ENCODE assay signal across 18 cellular contexts in the genomic region with DNA sequence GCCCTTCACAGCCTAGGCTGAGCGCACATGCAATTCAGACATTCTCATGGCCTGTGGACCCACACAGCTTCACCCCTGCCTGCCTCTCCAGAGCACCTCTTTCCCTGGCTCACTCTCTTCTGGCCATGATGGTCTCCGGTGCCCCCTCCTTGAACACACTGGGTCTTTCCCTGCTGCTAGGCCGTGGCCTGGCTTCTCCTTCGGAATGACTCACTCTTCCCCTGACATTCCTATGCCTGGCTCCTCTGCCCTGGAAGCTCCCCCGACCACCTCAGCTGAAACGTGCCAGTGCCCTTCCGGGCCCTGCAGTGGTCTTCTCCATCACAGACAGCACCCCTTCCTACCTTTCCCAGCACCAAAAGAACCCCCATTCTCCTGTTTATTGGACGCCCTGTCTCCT. TPM values are rescaled to one million over a fixed set of nuclear protein-coding genes. Genes with fewer than 3 reads are reported as not detected.
DNase-seq lines count a peak whose midpoint lies in the region; ATAC-seq and TF ChIP-seq lines count a peak whose summit lies in the region.
"Had no signal": no experiment of that assay in that cellular context is flagged by ENCODE, and none has a peak within 500 bp of the region (broad histone marks: within the 10 kb centered on the region; RNA-seq: fewer than 3 reads in every experiment).

No MANE protein-coding gene starts in this region.

- no peaks in the 10 kb centered on the region for H3K4me1 Mint-ChIP-seq in neural progenitor cell
- peaks cover 0 to 2% (median 0%) of the 10 kb centered on the region in 4 donors for H3K4me1 Mint-ChIP-seq in naive thymus-derived CD8-positive, alpha-beta T cell
- H3K4me1 Mint-ChIP-seq: CD14-positive monocyte had no signal

- H3K4me2 ChIP-seq in SK-N-SH (no peak overlapping the region), neural progenitor cell (no peak overlapping the region)

- DNase-seq in SK-N-SH (no peak), dermis blood vessel endothelial cell (peak; percentile 8), neural progenitor cell (ENCODE audit: low spot score) (no peak), NCI-H187 treated with DMSO at 0.1 percent for 48 hours (lab: John Stamatoyannopoulos, UW) (no peak)
- DNase-seq in stimulated activated naive CD4-positive, alpha-beta T cell (lab: John Stamatoyannopoulos, UW): no peak
- DNase-seq in naive thymus-derived CD8-positive, alpha-beta T cell: no peak
- DNase-seq: CD8-positive, alpha-beta T cell; COR-L47; DMS153; GM23248; H7 had no signal

- H3K27ac ChIP-seq in SK-N-SH (ENCODE audit: low read depth in 2 of 2, low read length in 1 of 2) (no peak overlapping the region), neural progenitor cell (no peak overlapping the region)
- H3K27ac ChIP-seq: 22Rv1, GM23248 had no signal

- peaks cover 17% of the 10 kb centered on the region for H3K27me3 Mint-ChIP-seq in neural progenitor cell (ENCODE audit: insufficient read depth, low read depth)
- H3K27me3 Mint-ChIP-seq in naive thymus-derived CD8-positive, alpha-beta T cell: peaks cover 6 to 58% (median 40%) of the 10 kb centered on the region in 5 donors

- H3K9ac ChIP-seq in SK-N-SH (no peak overlapping the region), neural progenitor cell (no peak overlapping the region)
- H3K9ac ChIP-seq: GM23248 had no signal

- CTCF ChIA-PET in SK-N-SH (lab: Yijun Ruan, JAX): interaction anchor here (0.9 to 2.7 kb wide), 5 partner anchors 12 to 171 kb away, joined by 3 to 9 read pairs (median 3); no protein-coding TSS in a partner anchor

- no peak for TF ChIP-seq CTCF in SK-N-SH (IDR thresholded peaks at IDR 0.05)
- TF ChIP-seq CTCF in neural progenitor cell (IDR thresholded peaks at IDR 0.05): no peak

- H3K9me2 ChIP-seq in SK-N-SH: no peaks in the 10 kb centered on the region

- H3K27me3 ChIP-seq in SK-N-SH (ENCODE audit: insufficient read depth) (0 out of 2 replicates have a peak, but pooled peaks cover 3% of the 10 kb centered on the region), neural progenitor cell (peaks cover 18% of the 10 kb centered on the region)

- H3K4me1 ChIP-seq in SK-N-SH (ENCODE audit: control insufficient read depth in 1 of 2, insufficient read depth in 2 of 2, low read depth in 1 of 2, low read length in 1 of 2) (peaks cover 0 to 6% of the 10 kb centered on the region in 2 experiments; a peak in 1 of 4 replicates), neural progenitor cell (no peaks in the 10 kb centered on the region)

- no peaks in the 10 kb centered on the region for H3K9me3 Mint-ChIP-seq in neural progenitor cell
- H3K9me3 Mint-ChIP-seq in naive thymus-derived CD8-positive, alpha-beta T cell: peaks cover 0 to 3% (median 0%) of the 10 kb centered on the region in 9 donors
- H3K9me3 Mint-ChIP-seq: CD8-positive, alpha-beta T cell had no signal

- no peak for TF ChIP-seq EP300 in SK-N-SH (IDR thresholded peaks at IDR 0.05; ENCODE audit: borderline replicate concordance in 1 of 2, low read depth in 1 of 2, low read length in 1 of 2)

- no peaks in the 10 kb centered on the region for H3K9me3 ChIP-seq in SK-N-SH
- no peaks in the 10 kb centered on the region for H3K9me3 ChIP-seq in neural progenitor cell (ENCODE audit: low read depth)

- no peaks in the 10 kb centered on the region for H3F3A ChIP-seq in SK-N-SH (replicated peaks; ENCODE audit: insufficient read depth)
- no peaks in the 10 kb centered on the region for H3F3A ChIP-seq in neural progenitor cell (ENCODE audit: low read depth)

- H2AFZ ChIP-seq in SK-N-SH (ENCODE audit: low read depth) (no peak overlapping the region), neural progenitor cell (replicated peaks) (no peak overlapping the region)
- H2AFZ ChIP-seq: GM23248 had no signal

- POLR2A ChIA-PET in SK-N-SH (lab: Yijun Ruan, JAX): no interaction called here
- POLR2A ChIA-PET in naive thymus-derived CD8-positive, alpha-beta T cell (lab: Charles Lee): no interaction called here

- peak overlapping the region; percentile 7 for H3K27ac Mint-ChIP-seq in neural progenitor cell
- H3K27ac Mint-ChIP-seq in naive thymus-derived CD8-positive, alpha-beta T cell: no peak overlapping the region
- H3K27ac Mint-ChIP-seq: CD8-positive, alpha-beta T cell had no signal

- H3K36me3 Mint-ChIP-seq in neural progenitor cell: no peaks in the 10 kb centered on the region
- H3K36me3 Mint-ChIP-seq in naive thymus-derived CD8-positive, alpha-beta T cell: no peaks in the 10 kb centered on the region
- H3K36me3 Mint-ChIP-seq: CD14-positive monocyte; CD8-positive, alpha-beta T cell had no signal

- H3K36me3 ChIP-seq in SK-N-SH (replicated peaks in 1 of 2; ENCODE audit: control insufficient read depth in 1 of 2, insufficient read depth in 2 of 2, low read length in 1 of 2): no peaks in the 10 kb centered on the region
- H3K36me3 ChIP-seq in neural progenitor cell: no peaks in the 10 kb centered on the region

- 54% methylated on average over 8 of the region's 8 CpGs for WGBS in SK-N-SH (ENCODE audit: low lambda C conversion rate)

- TF ChIP-seq RAD21 in SK-N-SH (IDR thresholded peaks at IDR 0.05; ENCODE audit: low read length): no peak

- H3K79me2 ChIP-seq in SK-N-SH (ENCODE audit: insufficient read depth) (no peaks in the 10 kb centered on the region), neural progenitor cell (ENCODE audit: low read depth) (no peaks in the 10 kb centered on the region)

- H3K4me3 ChIP-seq in SK-N-SH (ENCODE audit: low read depth in 2 of 2, low read length in 1 of 2) (no peak overlapping the region), neural progenitor cell (no peak overlapping the region)
- H3K4me3 ChIP-seq: GM23248 had no signal

- no peak overlapping the region for H3K4me3 Mint-ChIP-seq in neural progenitor cell
- no peak overlapping the region for H3K4me3 Mint-ChIP-seq in naive thymus-derived CD8-positive, alpha-beta T cell
- H3K4me3 Mint-ChIP-seq: CD14-positive monocyte; CD8-positive, alpha-beta T cell had no signal

- ATAC-seq in SK-N-SH treated with all-trans-retinoic acid at 6 μM for 48 hours (peak; percentile 35; the same call in 2 of the 3 replicates), HG03439 (IDR thresholded peaks at IDR 0.05; ENCODE audit: unreplicated experiment) (no peak)
- no peak for ATAC-seq in naive thymus-derived CD8-positive, alpha-beta T cell
- ATAC-seq: CD8-positive, alpha-beta T cell had no signal

- H4K20me1 ChIP-seq in SK-N-SH (ENCODE audit: insufficient read depth) (no peaks in the 10 kb centered on the region), neural progenitor cell (ENCODE audit: low read depth) (no peaks in the 10 kb centered on the region)

TF ChIP-seq in SK-N-SH treated with all-trans-retinoic acid at 6 μM for 48 hours, 23 proteins besides CTCF, POLR2A, EP300 and RAD21:
- TF ChIP-seq ISL1 (CRISPR knock-in tag; IDR thresholded peaks at IDR 0.05) (no peak), ESRRG (CRISPR knock-in tag; IDR thresholded peaks at IDR 0.05) (no peak), GLIS3 (CRISPR knock-in tag; IDR thresholded peaks at IDR 0.05) (no peak), ZFP3 (CRISPR knock-in tag; IDR thresholded peaks at IDR 0.05) (no peak)
- TF ChIP-seq, protein P1, sequence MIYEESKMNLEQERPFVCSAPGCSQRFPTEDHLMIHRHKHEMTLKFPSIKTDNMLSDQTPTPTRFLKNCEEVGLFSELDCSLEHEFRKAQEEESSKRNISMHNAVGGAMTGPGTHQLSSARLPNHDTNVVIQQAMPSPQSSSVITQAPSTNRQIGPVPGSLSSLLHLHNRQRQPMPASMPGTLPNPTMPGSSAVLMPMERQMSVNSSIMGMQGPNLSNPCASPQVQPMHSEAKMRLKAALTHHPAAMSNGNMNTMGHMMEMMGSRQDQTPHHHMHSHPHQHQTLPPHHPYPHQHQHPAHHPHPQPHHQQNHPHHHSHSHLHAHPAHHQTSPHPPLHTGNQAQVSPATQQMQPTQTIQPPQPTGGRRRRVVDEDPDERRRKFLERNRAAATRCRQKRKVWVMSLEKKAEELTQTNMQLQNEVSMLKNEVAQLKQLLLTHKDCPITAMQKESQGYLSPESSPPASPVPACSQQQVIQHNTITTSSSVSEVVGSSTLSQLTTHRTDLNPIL (CRISPR knock-in tag; IDR thresholded peaks at IDR 0.05; ENCODE audit: low read depth): no peak

TF ChIP-seq in SK-N-SH, 30 proteins besides CTCF, POLR2A, EP300 and RAD21 (continues in another document):
- TF ChIP-seq, protein P2, sequence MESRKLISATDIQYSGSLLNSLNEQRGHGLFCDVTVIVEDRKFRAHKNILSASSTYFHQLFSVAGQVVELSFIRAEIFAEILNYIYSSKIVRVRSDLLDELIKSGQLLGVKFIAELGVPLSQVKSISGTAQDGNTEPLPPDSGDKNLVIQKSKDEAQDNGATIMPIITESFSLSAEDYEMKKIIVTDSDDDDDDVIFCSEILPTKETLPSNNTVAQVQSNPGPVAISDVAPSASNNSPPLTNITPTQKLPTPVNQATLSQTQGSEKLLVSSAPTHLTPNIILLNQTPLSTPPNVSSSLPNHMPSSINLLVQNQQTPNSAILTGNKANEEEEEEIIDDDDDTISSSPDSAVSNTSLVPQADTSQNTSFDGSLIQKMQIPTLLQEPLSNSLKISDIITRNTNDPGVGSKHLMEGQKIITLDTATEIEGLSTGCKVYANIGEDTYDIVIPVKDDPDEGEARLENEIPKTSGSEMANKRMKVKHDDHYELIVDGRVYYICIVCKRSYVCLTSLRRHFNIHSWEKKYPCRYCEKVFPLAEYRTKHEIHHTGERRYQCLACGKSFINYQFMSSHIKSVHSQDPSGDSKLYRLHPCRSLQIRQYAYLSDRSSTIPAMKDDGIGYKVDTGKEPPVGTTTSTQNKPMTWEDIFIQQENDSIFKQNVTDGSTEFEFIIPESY (IDR thresholded peaks at IDR 0.05; ENCODE audit: borderline replicate concordance, low read depth): no peak

RNA-seq across cellular contexts. Expression of a gene that starts 28.3 kb away (rescaled TPM):
- polyA plus RNA-seq in SK-N-SH (2012; rRNA removed): 0.02 and 0.18 TPM in 2 replicates
- polyA plus RNA-seq in SK-N-SH (2012; cell fraction: cytosol; rRNA removed): 0.08 and 0.17 TPM in 2 replicates
- polyA plus RNA-seq in SK-N-SH (2012; cell fraction: nucleus; rRNA removed): 0.13 and 0.38 TPM in 2 replicates
- total RNA-seq in dermis blood vessel endothelial cell: not detected in 2 replicates
- 0.46 TPM in 1 of 2 replicates, not detected in the other for total RNA-seq in neural progenitor cell (ENCODE audit: low replicate concordance)
- not detected for total RNA-seq in naive thymus-derived CD8-positive, alpha-beta T cell
- polyA plus RNA-seq in naive thymus-derived CD8-positive, alpha-beta T cell: not detected
- total RNA-seq: A673; CD8-positive, alpha-beta T cell; G401; GM23248 had no signal
- polyA plus RNA-seq: BJ, CD14-positive monocyte, GM23248 had no signal

RNA-seq across cellular contexts. Expression of a gene that starts 44.9 kb away (rescaled TPM):
- not detected in 2 replicates for polyA plus RNA-seq in SK-N-SH (2012; rRNA removed)
- polyA plus RNA-seq in SK-N-SH (2012; cell fraction: cytosol; rRNA removed): not detected in 2 replicates
- not detected in 2 replicates for polyA plus RNA-seq in SK-N-SH (2012; cell fraction: nucleus; rRNA removed)
- total RNA-seq in dermis blood vessel endothelial cell (not detected in 2 replicates), neural progenitor cell (ENCODE audit: low replicate concordance) (not detected in 2 replicates)
- total RNA-seq in naive thymus-derived CD8-positive, alpha-beta T cell: under 1 TPM; 0.55 to 0.66 TPM
- not detected for polyA plus RNA-seq in naive thymus-derived CD8-positive, alpha-beta T cell
- total RNA-seq: A673; CD8-positive, alpha-beta T cell; G401; GM23248; H7 had no signal
- polyA plus RNA-seq: BJ, GM23248 had no signal

RNA-seq across cellular contexts. Expression of a gene that starts 51.9 kb away (rescaled TPM):
- polyA plus RNA-seq in SK-N-SH (2012; rRNA removed): not detected in 2 replicates
- not detected in 2 replicates for polyA plus RNA-seq in SK-N-SH (2012; cell fraction: cytosol; rRNA removed)
- not detected in 2 replicates for polyA plus RNA-seq in SK-N-SH (2012; cell fraction: nucleus; rRNA removed)
- total RNA-seq in dermis blood vessel endothelial cell (not detected in 2 replicates), neural progenitor cell (ENCODE audit: low replicate concordance) (not detected in 2 replicates)
- 1 to 10 TPM; 1.2 to 1.5 TPM for total RNA-seq in naive thymus-derived CD8-positive, alpha-beta T cell
- polyA plus RNA-seq in naive thymus-derived CD8-positive, alpha-beta T cell: not detected
- total RNA-seq: A673; CD8-positive, alpha-beta T cell; G401; GM23248; H7 had no signal
- polyA plus RNA-seq: BJ, GM23248 had no signal
